Comparison of ENCODE assay signal across 8 cellular contexts in genomic region chr11:65417702-65418430, GRCh38. TPM values are rescaled to one million over a fixed set of nuclear protein-coding genes. Genes with fewer than 3 reads are reported as not detected.
A peak's percentile ranks its signal among the peaks of the same experiment; 100 is the strongest.
DNase-seq lines count a peak whose midpoint lies in the region; ATAC-seq, FAIRE-seq and TF ChIP-seq lines count a peak whose summit lies in the region.

No MANE protein-coding gene starts in this region.

- CTCF ChIA-PET in Calu3 (lab: Charles Lee) (interaction anchor here (0.7 to 3.8 kb wide), 7 partner anchors 30 to 91 kb away, joined by 3 to 31 read pairs (median 3); no protein-coding TSS in a partner anchor), OCI-LY7 (lab: Charles Lee; ENCODE audit: unreplicated experiment) (interaction anchor here (0.7 to 1.0 kb wide), 2 partner anchors 51 to 94 kb away, joined by 3 to 6 read pairs; no protein-coding TSS in a partner anchor)

- H3K4me3 ChIP-seq in OCI-LY7 (ENCODE audit: low read depth, low read length, poor library complexity, severe bottlenecking): peak overlapping the region; percentile 73
- H3K4me3 ChIP-seq in bronchial epithelial cell (ENCODE audit: low read depth, low read length): no peak overlapping the region

- H2AFZ ChIP-seq in OCI-LY7 (ENCODE audit: low read length): peak overlapping the region; percentile 18; the same call in 1 of the 2 replicates

- DNase-seq in Calu3: no peak
- peak; percentile 56 for DNase-seq in OCI-LY7 (ENCODE audit: low spot score)
- DNase-seq in bronchial epithelial cell (ENCODE audit: low read depth): peak; percentile 2
- DNase-seq in left kidney (ENCODE audit: low read depth, low spot score): peak; percentile 58
- peak; percentile 66 for DNase-seq in stimulated activated naive B cell treated with anti-CD40 and anti-IgM and Interleukin-4, amounts not matched to agents 10 μg/mL and 1 μg/mL and 100 μg/mL, for 72 hours
- no peak for DNase-seq in NCI-H1092 treated with DMSO at 0.1 percent for 48 hours (lab: John Stamatoyannopoulos, UW)
- no peak for DNase-seq in DMS153 treated with DMSO at 0.1 percent for 48 hours (lab: John Stamatoyannopoulos, UW; ENCODE audit: unreplicated experiment)

- peak overlapping the region; percentile 72 for H3K4me3 Mint-ChIP-seq in Calu3 (ENCODE audit: low read depth, unreplicated experiment)
- H3K4me3 Mint-ChIP-seq in stimulated activated naive B cell treated with anti-CD40 and anti-IgM and Interleukin-4, amounts not matched to agents 10 μg/mL and 1 μg/mL and 100 μg/mL, for 72 hours: peak overlapping the region; percentile 84 to 96

- peak overlapping the region; percentile 99 for H3K27ac Mint-ChIP-seq in Calu3 (ENCODE audit: unreplicated experiment)
- H3K27ac Mint-ChIP-seq in stimulated activated naive B cell treated with anti-CD40 and anti-IgM and Interleukin-4, amounts not matched to agents 10 μg/mL and 1 μg/mL and 100 μg/mL, for 72 hours: peak overlapping the region; percentile 100

- BruUV-seq in Calu3 (replicated peaks; lab: Mats Ljungman, UMichigan): no TSS peak
- BruUV-seq in OCI-LY7 (replicated peaks; lab: Mats Ljungman, UMichigan): no TSS peak

- no peaks in the 10 kb centered on the region for H4K20me1 ChIP-seq in OCI-LY7 (ENCODE audit: insufficient read depth, low read length)

- peaks cover 45% of the 10 kb centered on the region for H3K79me2 ChIP-seq in OCI-LY7 (ENCODE audit: insufficient read depth, low read depth, low read length)

- TF ChIP-seq CTCF in Calu3 (IDR thresholded peaks at IDR 0.05; ENCODE audit: unreplicated experiment) (no peak), OCI-LY7 (conservative IDR thresholded peaks at IDR 0.05; ENCODE audit: low read length) (no peak), bronchial epithelial cell (IDR thresholded peaks at IDR 0.05; ENCODE audit: insufficient read depth, low read length, severe bottlenecking) (no peak)

- peak overlapping the region; percentile 97 for H3K27ac ChIP-seq in OCI-LY7 (ENCODE audit: low read depth, low read length, poor library complexity, severe bottlenecking)

- peaks cover 70% of the 10 kb centered on the region for H3K4me1 ChIP-seq in OCI-LY7 (ENCODE audit: insufficient read depth, low read length, poor library complexity, severe bottlenecking)

- H3K9me2 ChIP-seq in OCI-LY7 (ENCODE audit: insufficient read depth, low read length): no peaks in the 10 kb centered on the region

- FAIRE-seq in bronchial epithelial cell (lab: Jason Lieb, UNC): no peak

- no peaks in the 10 kb centered on the region for H3K9me3 ChIP-seq in OCI-LY7 (ENCODE audit: low read length)

- intact Hi-C loops in Calu3 (cut with micrococcal nuclease; ENCODE audit: unreplicated experiment): loop anchor here (2.0 to 5.0 kb wide), 2 partner anchors 36 to 51 kb away; partner anchors contain the start of gene SLC25A45
- intact Hi-C loops in OCI-LY7 (cut with micrococcal nuclease; ENCODE audit: unreplicated experiment): loop anchor here (2.0 to 5.0 kb wide), 2 partner anchors 23 to 51 kb away; no protein-coding TSS in a partner anchor

- H3K36me3 Mint-ChIP-seq in Calu3 (ENCODE audit: insufficient read depth, unreplicated experiment): peaks cover 75% of the 10 kb centered on the region
- peaks cover 12 to 19% of the 10 kb centered on the region in 2 donors for H3K36me3 Mint-ChIP-seq in stimulated activated naive B cell treated with anti-CD40 and anti-IgM and Interleukin-4, amounts not matched to agents 10 μg/mL and 1 μg/mL and 100 μg/mL, for 72 hours

- no peaks in the 10 kb centered on the region for H3K9me3 Mint-ChIP-seq in Calu3 (ENCODE audit: low read depth, unreplicated experiment)
- H3K9me3 Mint-ChIP-seq in stimulated activated naive B cell treated with anti-CD40 and anti-IgM and Interleukin-4, amounts not matched to agents 10 μg/mL and 1 μg/mL and 100 μg/mL, for 72 hours: no peaks in the 10 kb centered on the region

- H3K36me3 ChIP-seq in OCI-LY7 (ENCODE audit: insufficient read depth, low read length) (peaks cover 10% of the 10 kb centered on the region), bronchial epithelial cell (ENCODE audit: control insufficient read depth, insufficient read depth, low read length) (peaks cover 3% of the 10 kb centered on the region)

- peak; percentile 3 to 8 for ATAC-seq in stimulated activated naive B cell treated with anti-CD40 and anti-IgM and Interleukin-4, amounts not matched to agents 10 μg/mL and 1 μg/mL and 100 μg/mL, for 72 hours (replicated peaks)
- no peak for ATAC-seq in GM18907 (IDR thresholded peaks at IDR 0.05; ENCODE audit: unreplicated experiment)

- POLR2A ChIA-PET in OCI-LY7 (lab: Charles Lee): interaction anchor here (0.6 to 11.5 kb wide), 10 partner anchors 9 to 122 kb away, joined by 3 to 237 read pairs (median 7); partner anchors contain the start of gene MALAT1

- H3K4me2 ChIP-seq in OCI-LY7 (ENCODE audit: low read length): peak overlapping the region; percentile 91

- H3K4me1 Mint-ChIP-seq in Calu3 (ENCODE audit: low read depth, unreplicated experiment): peaks cover 65% of the 10 kb centered on the region
- peaks cover 51 to 79% of the 10 kb centered on the region in 2 donors for H3K4me1 Mint-ChIP-seq in stimulated activated naive B cell treated with anti-CD40 and anti-IgM and Interleukin-4, amounts not matched to agents 10 μg/mL and 1 μg/mL and 100 μg/mL, for 72 hours

- H3K27me3 ChIP-seq in bronchial epithelial cell (ENCODE audit: control insufficient read depth, insufficient read depth, low read length): no peaks in the 10 kb centered on the region

- peaks cover 9% of the 10 kb centered on the region for H3K27me3 Mint-ChIP-seq in Calu3 (ENCODE audit: unreplicated experiment)
- H3K27me3 Mint-ChIP-seq in stimulated activated naive B cell treated with anti-CD40 and anti-IgM and Interleukin-4, amounts not matched to agents 10 μg/mL and 1 μg/mL and 100 μg/mL, for 72 hours: peaks cover 5 to 6% of the 10 kb centered on the region in 2 donors

RNA-seq across cellular contexts. Expression of gene NEAT1, which starts 4.7 kb away (rescaled TPM):
- total RNA-seq in Calu3 (2022) (605 and 821 TPM in 2 replicates), OCI-LY7 (2022) (390 and 440 TPM in 2 replicates), bronchial epithelial cell (114 and 133 TPM in 2 replicates)
- 30.1 and 52.2 TPM in 2 replicates for total RNA-seq in OCI-LY7 (2014; rRNA removed; shearing (Covaris generic))

RNA-seq across cellular contexts. Expression of gene FRMD8, which starts 31.4 kb away (rescaled TPM):
- total RNA-seq in Calu3 (2022): 40.2 and 51.9 TPM in 2 replicates
- 36.7 and 55.8 TPM in 2 replicates for total RNA-seq in OCI-LY7 (2014; rRNA removed; shearing (Covaris generic))
- 31.5 and 37.6 TPM in 2 replicates for total RNA-seq in OCI-LY7 (2022)
- total RNA-seq in bronchial epithelial cell: 21.9 and 66.6 TPM in 2 replicates

RNA-seq across cellular contexts. Expression of gene SLC25A45, which starts 35.4 kb away (rescaled TPM):
- total RNA-seq in Calu3 (2022) (2.9 and 4.0 TPM in 2 replicates), OCI-LY7 (2022) (20.7 and 24.0 TPM in 2 replicates), bronchial epithelial cell (0.26 and 0.77 TPM in 2 replicates)
- 5.9 and 7.0 TPM in 2 replicates for total RNA-seq in OCI-LY7 (2014; rRNA removed; shearing (Covaris generic))

Comparison
In these comparisons a context has a peak if more than half of its experiments do, and no peak if none do; other contexts are left out.
1. DNase-seq: peak in OCI-LY7 (single experiment), bronchial epithelial cell (single experiment), left kidney (single experiment) and stimulated activated naive B cell treated with anti-CD40 and anti-IgM and Interleukin-4, amounts not matched to agents 10 μg/mL and 1 μg/mL and 100 μg/mL, for 72 hours (single experiment); none in Calu3 (single experiment), NCI-H1092 treated with DMSO at 0.1 percent for 48 hours (single experiment) and DMS153 treated with DMSO at 0.1 percent for 48 hours (single experiment).